In the genomic region with DNA sequence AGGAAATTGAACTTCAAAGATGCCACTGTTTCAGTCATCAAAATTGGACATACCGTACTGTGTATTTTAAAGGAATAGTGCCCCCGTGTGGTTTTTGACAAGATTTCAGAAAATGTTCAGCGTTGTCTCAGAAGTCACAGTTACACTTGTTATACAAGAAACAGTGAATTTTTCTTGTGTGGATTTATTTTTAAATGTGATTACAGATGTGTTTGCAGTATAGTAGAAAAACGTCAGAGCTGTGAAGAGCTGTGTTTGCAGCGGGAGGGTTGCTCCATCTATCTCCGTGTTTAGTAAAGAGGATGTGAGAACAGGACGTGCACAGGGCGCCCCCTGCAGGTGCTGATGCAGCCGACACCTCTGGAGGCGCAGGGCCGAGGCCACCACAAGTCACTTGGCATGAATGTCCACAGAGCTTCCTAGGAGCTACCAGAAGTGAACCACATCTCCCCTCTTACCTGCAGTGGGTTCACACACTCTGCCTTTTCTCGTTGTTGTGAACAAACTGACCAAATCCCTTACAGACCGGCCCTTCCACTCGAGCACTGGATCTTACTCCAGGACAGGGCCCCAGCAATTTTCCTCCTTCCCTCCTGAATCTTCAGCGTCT, we compare ENCODE assay signal across 8 cellular contexts.
DNase-seq lines count a peak whose midpoint lies in the region; ATAC-seq and TF ChIP-seq lines count a peak whose summit lies in the region.

No MANE protein-coding gene starts in this region.

- no peak overlapping the region for H3K27ac Mint-ChIP-seq in osteocyte (ENCODE audit: unreplicated experiment)

- H3K4me1 Mint-ChIP-seq in osteocyte (ENCODE audit: unreplicated experiment) = peaks cover 19% of the 10 kb centered on the region

- H3K9me3 Mint-ChIP-seq in osteocyte (ENCODE audit: unreplicated experiment) = no peaks in the 10 kb centered on the region

- DNase-seq in GF-D8 (lab: John Stamatoyannopoulos, UW) = peak; percentile 49
- peak; percentile 59 for DNase-seq in HCEC 1CT
- peak; percentile 66 for DNase-seq in M059J (ENCODE audit: low read depth)
- peak; percentile 85 for DNase-seq in SIG-M5 treated with dmso at 0.1 percent for 504 hours (lab: John Stamatoyannopoulos, UW; ENCODE audit: unreplicated experiment)
- DNase-seq in activated gamma-delta T cell treated with Interleukin-2 at 50 U/mL for 16 hours = peak; percentile 73
- peak; percentile 90 for DNase-seq in osteocyte (ENCODE audit: extremely low spot score, unreplicated experiment)
- DNase-seq in thoracic aorta (ENCODE audit: low spot score) = peak; percentile 29

- no peaks in the 10 kb centered on the region for H3K27me3 ChIP-seq in gastroesophageal sphincter
- H3K27me3 ChIP-seq in thoracic aorta (replicated peaks; ENCODE audit: insufficient read depth) = no peaks in the 10 kb centered on the region

- H3K36me3 Mint-ChIP-seq in osteocyte (ENCODE audit: unreplicated experiment) = no peaks in the 10 kb centered on the region

- no peak for TF ChIP-seq POLR2A in gastroesophageal sphincter (IDR thresholded peaks at IDR 0.05)

- ATAC-seq in gastroesophageal sphincter (peak; percentile 90), thoracic aorta (ENCODE audit: insufficient number of reproducible peaks, low FRiP score, low read depth) (peak; percentile 70)

- H3K9me3 ChIP-seq in gastroesophageal sphincter (no peaks in the 10 kb centered on the region), thoracic aorta (no peaks in the 10 kb centered on the region)

- H3K4me3 ChIP-seq in gastroesophageal sphincter = peak overlapping the region in 1 of 2 donors; percentile 37
- peak overlapping the region; percentile 63 for H3K4me3 ChIP-seq in thoracic aorta

- TF ChIP-seq EP300 in gastroesophageal sphincter (IDR thresholded peaks at IDR 0.05) = no peak

- TF ChIP-seq CTCF in gastroesophageal sphincter (IDR thresholded peaks at IDR 0.05) (peak; percentile 80 to 94 (median 86)), osteocyte (IDR thresholded peaks at IDR 0.05) (peak; percentile 100), thoracic aorta (IDR thresholded peaks at IDR 0.05) (peak; percentile 95)

- H3K27me3 Mint-ChIP-seq in osteocyte (ENCODE audit: unreplicated experiment) = peaks cover 25% of the 10 kb centered on the region

- H3K4me3 Mint-ChIP-seq in osteocyte (ENCODE audit: unreplicated experiment) = peak overlapping the region; percentile 74

- H3K4me1 ChIP-seq in gastroesophageal sphincter (no peaks in the 10 kb centered on the region), thoracic aorta (ENCODE audit: control insufficient read depth in 1 of 2, low read depth in 2 of 2) (peaks cover 0 to 4% of the 10 kb centered on the region in 2 donors)

- H3K27ac ChIP-seq in gastroesophageal sphincter (peak overlapping the region in 1 of 4 donors; percentile 19), thoracic aorta (no peak overlapping the region)

- no peaks in the 10 kb centered on the region for H3K36me3 ChIP-seq in gastroesophageal sphincter
- no peaks in the 10 kb centered on the region for H3K36me3 ChIP-seq in thoracic aorta

- WGBS in gastroesophageal sphincter (ENCODE audit: low coverage in 1 of 2), 2 donors = 9 to 29% methylated on average over 8 to 13 of the region's 15 CpGs

Comparison
In these comparisons a context has a peak if more than half of its experiments do, and no peak if none do; other contexts are left out.
1. DNase-seq: peak in every context shown above with its lines; median percentile 90 in osteocyte; 85 in SIG-M5 treated with dmso at 0.1 percent for 504 hours; 73 in activated gamma-delta T cell treated with Interleukin-2 at 50 U/mL for 16 hours; 66 in M059J; 59 in HCEC 1CT; 49 in GF-D8; 29 in thoracic aorta.